In the genomic region with DNA sequence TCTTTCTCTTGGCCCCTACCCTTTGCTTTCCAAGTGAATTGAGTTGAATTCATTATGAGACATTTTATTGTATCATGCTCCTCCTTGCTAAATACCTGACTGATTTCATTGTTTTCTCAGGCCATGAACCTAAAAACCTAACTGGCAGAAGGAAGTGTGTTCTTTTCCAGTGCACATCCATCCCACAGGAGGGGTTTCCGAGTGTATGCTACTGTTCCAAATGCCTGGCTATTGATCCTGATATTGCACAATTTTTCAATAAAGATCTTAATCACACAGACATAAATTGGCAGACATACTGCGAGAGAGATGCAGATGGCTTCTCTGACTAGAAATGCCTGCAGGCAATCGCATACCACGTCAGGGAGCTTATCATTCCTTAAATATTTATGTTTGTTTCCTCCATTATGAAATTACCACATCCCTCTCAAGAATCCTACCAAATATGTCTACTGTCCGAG, we compare ENCODE assay signal across 15 cellular contexts.
DNase-seq lines count a peak whose midpoint lies in the region; ATAC-seq and TF ChIP-seq lines count a peak whose summit lies in the region.
"Had no signal": no experiment of that assay in that cellular context is flagged by ENCODE, and none has a peak within 500 bp of the region (broad histone marks: within the 10 kb centered on the region; RNA-seq: fewer than 3 reads in every experiment).

No MANE protein-coding gene starts in this region.

- H3K79me2 ChIP-seq in GM23338 (replicated peaks; ENCODE audit: insufficient read depth) = no peaks in the 10 kb centered on the region

- no peaks in the 10 kb centered on the region for H3K27me3 ChIP-seq in GM23338 (ENCODE audit: insufficient read depth)
- no peaks in the 10 kb centered on the region for H3K27me3 ChIP-seq in SJSA1 (replicated peaks)
- H3K27me3 ChIP-seq: gastrocnemius medialis had no signal

- POLR2A ChIA-PET in naive thymus-derived CD8-positive, alpha-beta T cell (lab: Charles Lee) = no interaction called here

- no peak overlapping the region for H3K4me3 ChIP-seq in GM23338
- H3K4me3 ChIP-seq in SJSA1 = no peak overlapping the region
- H3K4me3 ChIP-seq: gastrocnemius medialis, thoracic aorta had no signal

- DNase-seq in GM23338 (ENCODE audit: low spot score) (no peak), SJSA1 (ENCODE audit: low read depth in 1 of 2, low spot score in 2 of 2) (peak in 1 of 2 experiments; percentile 66), fibroblast of gingiva (ENCODE audit: low read depth) (peak; percentile 17), type B pancreatic cell (ENCODE audit: extremely low spot score, unreplicated experiment) (no peak), AG08396 (ENCODE audit: low spot score) (no peak)
- DNase-seq in naive thymus-derived CD8-positive, alpha-beta T cell = no peak
- DNase-seq: activated CD4-positive, alpha-beta T cell treated with anti-CD3 and anti-CD28 coated beads, Interleukin-2, amount 50 U/mL, for 48 hours; activated gamma-delta T cell treated with Interleukin-2 at 50 U/mL for 16 hours; gastrocnemius medialis; left cardiac atrium; naive thymus-derived CD4-positive, alpha-beta T cell; NCI-H1930 had no signal

- no peak overlapping the region for H3K4me2 ChIP-seq in GM23338

- H3K9me3 ChIP-seq in SJSA1 (replicated peaks) = no peaks in the 10 kb centered on the region
- H3K9me3 ChIP-seq: gastrocnemius medialis had no signal

- H3K36me3 Mint-ChIP-seq in GM23338 (ENCODE audit: low read depth) (no peaks in the 10 kb centered on the region), type B pancreatic cell (no peaks in the 10 kb centered on the region)
- peaks cover 0 to 5% (median 0%) of the 10 kb centered on the region in 3 donors for H3K36me3 Mint-ChIP-seq in naive thymus-derived CD8-positive, alpha-beta T cell
- H3K36me3 Mint-ChIP-seq: IgD-negative memory B cell had no signal

- H2AFZ ChIP-seq in GM23338 = peak overlapping the region; percentile 35; the same call in 1 of the 2 replicates

- H3K27me3 Mint-ChIP-seq in GM23338 (ENCODE audit: insufficient read depth, low read depth, poor library complexity) = no peaks in the 10 kb centered on the region
- H3K27me3 Mint-ChIP-seq in type B pancreatic cell = no peaks in the 10 kb centered on the region
- peaks cover 3 to 8% (median 4%) of the 10 kb centered on the region in 5 donors for H3K27me3 Mint-ChIP-seq in naive thymus-derived CD8-positive, alpha-beta T cell
- H3K27me3 Mint-ChIP-seq: IgD-negative memory B cell had no signal

- no peak overlapping the region for H3K4me3 Mint-ChIP-seq in GM23338
- H3K4me3 Mint-ChIP-seq in type B pancreatic cell = no peak overlapping the region
- no peak overlapping the region for H3K4me3 Mint-ChIP-seq in naive thymus-derived CD8-positive, alpha-beta T cell
- H3K4me3 Mint-ChIP-seq: IgD-negative memory B cell; naive thymus-derived CD4-positive, alpha-beta T cell had no signal

- H3F3A ChIP-seq in GM23338 (replicated peaks; ENCODE audit: low read depth) = no peaks in the 10 kb centered on the region

- peaks cover 5% of the 10 kb centered on the region; the same call in 1 of the 2 replicates for H3K9me2 ChIP-seq in GM23338 (ENCODE audit: insufficient read depth)

- H3K36me3 ChIP-seq in GM23338 (ENCODE audit: insufficient read depth) (no peaks in the 10 kb centered on the region), SJSA1 (no peaks in the 10 kb centered on the region)
- H3K36me3 ChIP-seq: gastrocnemius medialis, thoracic aorta had no signal

- TF ChIP-seq CTCF in GM23338 (conservative IDR thresholded peaks at IDR 0.05; ENCODE audit: low read depth in 2 of 2) = no peak
- no peak for TF ChIP-seq CTCF in type B pancreatic cell (conservative IDR thresholded peaks at IDR 0.05)

- no peaks in the 10 kb centered on the region for H4K20me1 ChIP-seq in GM23338 (replicated peaks; ENCODE audit: insufficient read depth)

- no peak overlapping the region for H3K27ac ChIP-seq in GM23338 (ENCODE audit: low read depth)
- peak overlapping the region; percentile 49 for H3K27ac ChIP-seq in SJSA1
- H3K27ac ChIP-seq: gastrocnemius medialis, thoracic aorta had no signal

- peaks cover 3% of the 10 kb centered on the region; the same call in 1 of the 3 replicates for H3K9me3 Mint-ChIP-seq in GM23338
- peaks cover 5% of the 10 kb centered on the region for H3K9me3 Mint-ChIP-seq in type B pancreatic cell
- peaks cover 0 to 26% (median 4%) of the 10 kb centered on the region in 9 donors for H3K9me3 Mint-ChIP-seq in naive thymus-derived CD8-positive, alpha-beta T cell

- ATAC-seq in GM23338 (no peak), GM21528 (IDR thresholded peaks at IDR 0.05; ENCODE audit: low FRiP score, unreplicated experiment) (no peak)
- ATAC-seq in naive thymus-derived CD8-positive, alpha-beta T cell = no peak
- ATAC-seq: gastrocnemius medialis; left cardiac atrium; naive thymus-derived CD4-positive, alpha-beta T cell had no signal

- H3K4me1 Mint-ChIP-seq in GM23338 (no peaks in the 10 kb centered on the region), type B pancreatic cell (ENCODE audit: unreplicated experiment) (peaks cover 14% of the 10 kb centered on the region)
- H3K4me1 Mint-ChIP-seq in naive thymus-derived CD8-positive, alpha-beta T cell = no peaks in the 10 kb centered on the region
- H3K4me1 Mint-ChIP-seq: IgD-negative memory B cell had no signal

- H3K27ac Mint-ChIP-seq in GM23338 (no peak overlapping the region), type B pancreatic cell (peak overlapping the region; percentile 37)
- no peak overlapping the region for H3K27ac Mint-ChIP-seq in naive thymus-derived CD8-positive, alpha-beta T cell
- H3K27ac Mint-ChIP-seq: IgD-negative memory B cell; naive thymus-derived CD4-positive, alpha-beta T cell had no signal

- H3K4me1 ChIP-seq in GM23338 (ENCODE audit: insufficient read depth) (no peaks in the 10 kb centered on the region), SJSA1 (replicated peaks) (peaks cover 20% of the 10 kb centered on the region)
- H3K4me1 ChIP-seq: gastrocnemius medialis had no signal

TF ChIP-seq in GM23338, 12 proteins besides CTCF, POLR2A, EP300 and RAD21 (continues in another document):
- no peak for TF ChIP-seq EZH2phosphoT487 (IDR thresholded peaks at IDR 0.05; ENCODE audit: unreplicated experiment)
- TF ChIP-seq, protein P1, sequence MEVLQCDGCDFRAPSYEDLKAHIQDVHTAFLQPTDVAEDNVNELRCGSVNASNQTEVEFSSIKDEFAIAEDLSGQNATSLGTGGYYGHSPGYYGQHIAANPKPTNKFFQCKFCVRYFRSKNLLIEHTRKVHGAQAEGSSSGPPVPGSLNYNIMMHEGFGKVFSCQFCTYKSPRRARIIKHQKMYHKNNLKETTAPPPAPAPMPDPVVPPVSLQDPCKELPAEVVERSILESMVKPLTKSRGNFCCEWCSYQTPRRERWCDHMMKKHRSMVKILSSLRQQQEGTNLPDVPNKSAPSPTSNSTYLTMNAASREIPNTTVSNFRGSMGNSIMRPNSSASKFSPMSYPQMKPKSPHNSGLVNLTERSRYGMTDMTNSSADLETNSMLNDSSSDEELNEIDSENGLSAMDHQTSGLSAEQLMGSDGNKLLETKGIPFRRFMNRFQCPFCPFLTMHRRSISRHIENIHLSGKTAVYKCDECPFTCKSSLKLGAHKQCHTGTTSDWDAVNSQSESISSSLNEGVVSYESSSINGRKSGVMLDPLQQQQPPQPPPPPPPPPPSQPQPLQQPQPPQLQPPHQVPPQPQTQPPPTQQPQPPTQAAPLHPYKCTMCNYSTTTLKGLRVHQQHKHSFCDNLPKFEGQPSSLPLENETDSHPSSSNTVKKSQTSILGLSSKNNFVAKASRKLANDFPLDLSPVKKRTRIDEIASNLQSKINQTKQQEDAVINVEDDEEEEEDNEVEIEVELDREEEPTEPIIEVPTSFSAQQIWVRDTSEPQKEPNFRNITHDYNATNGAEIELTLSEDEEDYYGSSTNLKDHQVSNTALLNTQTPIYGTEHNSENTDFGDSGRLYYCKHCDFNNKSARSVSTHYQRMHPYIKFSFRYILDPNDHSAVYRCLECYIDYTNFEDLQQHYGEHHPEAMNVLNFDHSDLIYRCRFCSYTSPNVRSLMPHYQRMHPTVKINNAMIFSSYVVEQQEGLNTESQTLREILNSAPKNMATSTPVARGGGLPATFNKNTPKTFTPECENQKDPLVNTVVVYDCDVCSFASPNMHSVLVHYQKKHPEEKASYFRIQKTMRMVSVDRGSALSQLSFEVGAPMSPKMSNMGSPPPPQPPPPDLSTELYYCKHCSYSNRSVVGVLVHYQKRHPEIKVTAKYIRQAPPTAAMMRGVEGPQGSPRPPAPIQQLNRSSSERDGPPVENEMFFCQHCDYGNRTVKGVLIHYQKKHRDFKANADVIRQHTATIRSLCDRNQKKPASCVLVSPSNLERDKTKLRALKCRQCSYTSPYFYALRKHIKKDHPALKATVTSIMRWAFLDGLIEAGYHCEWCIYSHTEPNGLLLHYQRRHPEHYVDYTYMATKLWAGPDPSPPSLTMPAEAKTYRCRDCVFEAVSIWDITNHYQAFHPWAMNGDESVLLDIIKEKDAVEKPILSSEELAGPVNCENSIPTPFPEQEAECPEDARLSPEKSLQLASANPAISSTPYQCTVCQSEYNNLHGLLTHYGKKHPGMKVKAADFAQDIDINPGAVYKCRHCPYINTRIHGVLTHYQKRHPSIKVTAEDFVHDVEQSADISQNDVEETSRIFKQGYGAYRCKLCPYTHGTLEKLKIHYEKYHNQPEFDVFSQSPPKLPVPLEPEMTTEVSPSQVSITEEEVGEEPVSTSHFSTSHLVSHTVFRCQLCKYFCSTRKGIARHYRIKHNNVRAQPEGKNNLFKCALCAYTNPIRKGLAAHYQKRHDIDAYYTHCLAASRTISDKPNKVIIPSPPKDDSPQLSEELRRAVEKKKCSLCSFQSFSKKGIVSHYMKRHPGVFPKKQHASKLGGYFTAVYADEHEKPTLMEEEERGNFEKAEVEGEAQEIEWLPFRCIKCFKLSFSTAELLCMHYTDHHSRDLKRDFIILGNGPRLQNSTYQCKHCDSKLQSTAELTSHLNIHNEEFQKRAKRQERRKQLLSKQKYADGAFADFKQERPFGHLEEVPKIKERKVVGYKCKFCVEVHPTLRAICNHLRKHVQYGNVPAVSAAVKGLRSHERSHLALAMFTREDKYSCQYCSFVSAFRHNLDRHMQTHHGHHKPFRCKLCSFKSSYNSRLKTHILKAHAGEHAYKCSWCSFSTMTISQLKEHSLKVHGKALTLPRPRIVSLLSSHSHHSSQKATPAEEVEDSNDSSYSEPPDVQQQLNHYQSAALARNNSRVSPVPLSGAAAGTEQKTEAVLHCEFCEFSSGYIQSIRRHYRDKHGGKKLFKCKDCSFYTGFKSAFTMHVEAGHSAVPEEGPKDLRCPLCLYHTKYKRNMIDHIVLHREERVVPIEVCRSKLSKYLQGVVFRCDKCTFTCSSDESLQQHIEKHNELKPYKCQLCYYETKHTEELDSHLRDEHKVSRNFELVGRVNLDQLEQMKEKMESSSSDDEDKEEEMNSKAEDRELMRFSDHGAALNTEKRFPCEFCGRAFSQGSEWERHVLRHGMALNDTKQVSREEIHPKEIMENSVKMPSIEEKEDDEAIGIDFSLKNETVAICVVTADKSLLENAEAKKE (CRISPR knock-in tag; IDR thresholded peaks at IDR 0.05) = no peak
- TF ChIP-seq EZH2 (IDR thresholded peaks at IDR 0.05; ENCODE audit: low read depth, unreplicated experiment) = no peak
- no peak for TF ChIP-seq POLR2AphosphoS5 (IDR thresholded peaks at IDR 0.05; ENCODE audit: low read depth)
- TF ChIP-seq JUNB (IDR thresholded peaks at IDR 0.05; ENCODE audit: unreplicated experiment) = no peak
- TF ChIP-seq STAT1 (IDR thresholded peaks at IDR 0.05; ENCODE audit: unreplicated experiment) = no peak
- no peak for TF ChIP-seq NANOG (IDR thresholded peaks at IDR 0.05; ENCODE audit: borderline replicate concordance)
